ENCODE assay signal across 18 cellular contexts in genomic region chr11:102085864-102086551, GRCh38. TPM values are rescaled to one million over a fixed set of nuclear protein-coding genes. Genes with fewer than 3 reads are reported as not detected.
"Had no signal": no experiment of that assay in that cellular context is flagged by ENCODE, and none has a peak within 500 bp of the region (broad histone marks: within the 10 kb centered on the region; RNA-seq: fewer than 3 reads in every experiment).

No MANE protein-coding gene starts in this region.

- H3K4me3 ChIP-seq: cardiac muscle cell, coronary artery, hepatocyte, lung, sigmoid colon had no signal

- H3K4me1 ChIP-seq: sigmoid colon had no signal

- H3K27ac ChIP-seq: cardiac muscle cell, coronary artery, hepatocyte, sigmoid colon, VCaP had no signal

- ATAC-seq: activated CD4-positive, alpha-beta T cell treated with anti-CD3 and anti-CD28 coated beads for 36 hours had no signal

- H3K27me3 ChIP-seq: cardiac muscle cell, hepatocyte, sigmoid colon had no signal

- DNase-seq: activated CD4-positive, alpha-beta memory T cell treated with anti-CD3 and anti-CD28 coated beads, Interleukin-2, amount 10 ng/mL, durations not matched to agents 7 days and 5 days; activated CD4-positive, alpha-beta T cell treated with anti-CD3 and anti-CD28 coated beads for 36 hours; activated gamma-delta T cell; activated naive CD8-positive, alpha-beta T cell treated with anti-CD3 and anti-CD28 coated beads for 36 hours; activated T-cell treated with anti-CD3 and anti-CD28 coated beads, Interleukin-2, amount 50 U/mL, for 48 hours; effector CD4-positive, alpha-beta T cell; occipital lobe; sigmoid colon; stimulated activated CD4-positive, alpha-beta T cell treated with anti-CD3 and anti-CD28 coated beads, Interleukin-12 subunit alpha, Interleukin-12 subunit beta, amount 100 ng/mL, for 4 hours; stimulated activated naive CD4-positive, alpha-beta T cell; T-helper 1 cell had no signal

- H3K36me3 ChIP-seq: cardiac muscle cell, sigmoid colon had no signal

- H3K9me3 ChIP-seq: sigmoid colon had no signal

RNA-seq across cellular contexts. Expression of gene CFAP300, which starts 38.8 kb away (rescaled TPM):
- total RNA-seq: activated CD4-positive, alpha-beta memory T cell treated with anti-CD3 and anti-CD28 coated beads, Interleukin-2, amount 10 ng/mL, durations not matched to agents 7 days and 5 days; activated CD4-positive, alpha-beta T cell treated with anti-CD3 and anti-CD28 coated beads for 36 hours; activated naive CD8-positive, alpha-beta T cell treated with anti-CD3 and anti-CD28 coated beads for 36 hours; endothelial cell of umbilical vein; mononuclear cell had no signal
